20 cellular contexts compared by ENCODE assay signal in genomic region chr11:1651411-1651810, GRCh38. TPM values are rescaled to one million over a fixed set of nuclear protein-coding genes. Genes with fewer than 3 reads are reported as not detected.
"Had no signal": no experiment of that assay in that cellular context is flagged by ENCODE, and none has a peak within 500 bp of the region (broad histone marks: within the 10 kb centered on the region; RNA-seq: fewer than 3 reads in every experiment).

No MANE protein-coding gene starts in this region.

RNA-seq across cellular contexts. Expression of gene KRTAP5-5, which starts 21.8 kb away (rescaled TPM):
- total RNA-seq: activated CD4-positive, alpha-beta memory T cell treated with anti-CD3 and anti-CD28 coated beads for 36 hours; activated CD4-positive, alpha-beta T cell treated with anti-CD3 and anti-CD28 coated beads for 36 hours; activated CD4-positive, alpha-beta T cell treated with anti-CD3 and anti-CD28 coated beads, Interleukin-2, amount 10 ng/mL, durations not matched to agents 24 days and 14 days; activated CD8-positive, alpha-beta memory T cell treated with anti-CD3 and anti-CD28 coated beads for 36 hours; activated CD8-positive, alpha-beta memory T cell treated with anti-CD3 and anti-CD28 coated beads, Interleukin-2, amount 10 ng/mL, durations not matched to agents 7 days and 5 days; activated CD8-positive, alpha-beta T cell treated with anti-CD3 and anti-CD28 coated beads, Interleukin-2, amount 10 ng/mL, durations not matched to agents 7 days and 5 days; activated T-helper 1 cell treated with anti-CD3 and anti-CD28 coated beads, Interleukin-12 subunit alpha, Interleukin-12 subunit beta, Interleukin-2, Interleukin-4 antibody, amounts not matched to agents 30 ng/mL and 10 ng/mL and 1 ng/mL, durations not matched to agents 14 hours and 24 hours and 36 hours; activated T-helper 2 cell treated with anti-CD3 and anti-CD28 coated beads, Interferon-gamma antibody, Interleukin-2, Interleukin-4, amounts not matched to agents 10 μg/mL and 5 μg/mL and 100 μg/mL, durations not matched to agents 14 hours and 24 hours and 36 hours; astrocyte; colonic mucosa; dermis microvascular lymphatic vessel endothelial cell; endothelial cell of umbilical vein; esophagus squamous epithelium; fibroblast of lung; fibroblast of villous mesenchyme; gastroesophageal sphincter; glomerular endothelial cell; T-helper 1 cell treated with Interleukin-12 subunit alpha and Interleukin-12 subunit beta and Interleukin-4 antibody, amounts not matched to agents 30 ng/mL and 1 ng/mL, for 36 hours had no signal
- polyA plus RNA-seq: adipose tissue, endothelial cell of umbilical vein, esophagus, fibroblast of lung had no signal

RNA-seq across cellular contexts. Expression of gene KRTAP5-4, which starts 29.5 kb away (rescaled TPM):
- total RNA-seq: activated CD4-positive, alpha-beta memory T cell treated with anti-CD3 and anti-CD28 coated beads for 36 hours; activated CD4-positive, alpha-beta T cell treated with anti-CD3 and anti-CD28 coated beads for 36 hours; activated CD4-positive, alpha-beta T cell treated with anti-CD3 and anti-CD28 coated beads, Interleukin-2, amount 10 ng/mL, durations not matched to agents 24 days and 14 days; activated CD8-positive, alpha-beta memory T cell treated with anti-CD3 and anti-CD28 coated beads for 36 hours; activated CD8-positive, alpha-beta memory T cell treated with anti-CD3 and anti-CD28 coated beads, Interleukin-2, amount 10 ng/mL, durations not matched to agents 7 days and 5 days; activated CD8-positive, alpha-beta T cell treated with anti-CD3 and anti-CD28 coated beads, Interleukin-2, amount 10 ng/mL, durations not matched to agents 7 days and 5 days; activated T-helper 1 cell treated with anti-CD3 and anti-CD28 coated beads, Interleukin-12 subunit alpha, Interleukin-12 subunit beta, Interleukin-2, Interleukin-4 antibody, amounts not matched to agents 30 ng/mL and 10 ng/mL and 1 ng/mL, durations not matched to agents 14 hours and 24 hours and 36 hours; activated T-helper 2 cell treated with anti-CD3 and anti-CD28 coated beads, Interferon-gamma antibody, Interleukin-2, Interleukin-4, amounts not matched to agents 10 μg/mL and 5 μg/mL and 100 μg/mL, durations not matched to agents 14 hours and 24 hours and 36 hours; astrocyte; colonic mucosa; dermis microvascular lymphatic vessel endothelial cell; endothelial cell of umbilical vein; esophagus squamous epithelium; fibroblast of lung; fibroblast of villous mesenchyme; gastroesophageal sphincter; glomerular endothelial cell; T-helper 1 cell treated with Interleukin-12 subunit alpha and Interleukin-12 subunit beta and Interleukin-4 antibody, amounts not matched to agents 30 ng/mL and 1 ng/mL, for 36 hours had no signal
- polyA plus RNA-seq: adipose tissue, endothelial cell of umbilical vein, esophagus, fibroblast of lung had no signal

RNA-seq across cellular contexts. Expression of gene KRTAP5-3, which starts 43.1 kb away (rescaled TPM):
- total RNA-seq: activated CD4-positive, alpha-beta memory T cell treated with anti-CD3 and anti-CD28 coated beads for 36 hours; activated CD4-positive, alpha-beta T cell treated with anti-CD3 and anti-CD28 coated beads for 36 hours; activated CD4-positive, alpha-beta T cell treated with anti-CD3 and anti-CD28 coated beads, Interleukin-2, amount 10 ng/mL, durations not matched to agents 24 days and 14 days; activated CD8-positive, alpha-beta memory T cell treated with anti-CD3 and anti-CD28 coated beads for 36 hours; activated CD8-positive, alpha-beta memory T cell treated with anti-CD3 and anti-CD28 coated beads, Interleukin-2, amount 10 ng/mL, durations not matched to agents 7 days and 5 days; activated CD8-positive, alpha-beta T cell treated with anti-CD3 and anti-CD28 coated beads, Interleukin-2, amount 10 ng/mL, durations not matched to agents 7 days and 5 days; activated T-helper 1 cell treated with anti-CD3 and anti-CD28 coated beads, Interleukin-12 subunit alpha, Interleukin-12 subunit beta, Interleukin-2, Interleukin-4 antibody, amounts not matched to agents 30 ng/mL and 10 ng/mL and 1 ng/mL, durations not matched to agents 14 hours and 24 hours and 36 hours; activated T-helper 2 cell treated with anti-CD3 and anti-CD28 coated beads, Interferon-gamma antibody, Interleukin-2, Interleukin-4, amounts not matched to agents 10 μg/mL and 5 μg/mL and 100 μg/mL, durations not matched to agents 14 hours and 24 hours and 36 hours; astrocyte; colonic mucosa; dermis microvascular lymphatic vessel endothelial cell; endothelial cell of umbilical vein; esophagus squamous epithelium; fibroblast of lung; fibroblast of villous mesenchyme; gastroesophageal sphincter; glomerular endothelial cell; T-helper 1 cell treated with Interleukin-12 subunit alpha and Interleukin-12 subunit beta and Interleukin-4 antibody, amounts not matched to agents 30 ng/mL and 1 ng/mL, for 36 hours had no signal
- polyA plus RNA-seq: adipose tissue, endothelial cell of umbilical vein, esophagus, fibroblast of lung had no signal

RNA-seq across cellular contexts. Expression of gene KRTAP5-6, which starts 45.6 kb away (rescaled TPM):
- total RNA-seq: activated CD4-positive, alpha-beta memory T cell treated with anti-CD3 and anti-CD28 coated beads for 36 hours; activated CD4-positive, alpha-beta T cell treated with anti-CD3 and anti-CD28 coated beads for 36 hours; activated CD4-positive, alpha-beta T cell treated with anti-CD3 and anti-CD28 coated beads, Interleukin-2, amount 10 ng/mL, durations not matched to agents 24 days and 14 days; activated CD8-positive, alpha-beta memory T cell treated with anti-CD3 and anti-CD28 coated beads for 36 hours; activated CD8-positive, alpha-beta memory T cell treated with anti-CD3 and anti-CD28 coated beads, Interleukin-2, amount 10 ng/mL, durations not matched to agents 7 days and 5 days; activated CD8-positive, alpha-beta T cell treated with anti-CD3 and anti-CD28 coated beads, Interleukin-2, amount 10 ng/mL, durations not matched to agents 7 days and 5 days; activated T-helper 1 cell treated with anti-CD3 and anti-CD28 coated beads, Interleukin-12 subunit alpha, Interleukin-12 subunit beta, Interleukin-2, Interleukin-4 antibody, amounts not matched to agents 30 ng/mL and 10 ng/mL and 1 ng/mL, durations not matched to agents 14 hours and 24 hours and 36 hours; activated T-helper 2 cell treated with anti-CD3 and anti-CD28 coated beads, Interferon-gamma antibody, Interleukin-2, Interleukin-4, amounts not matched to agents 10 μg/mL and 5 μg/mL and 100 μg/mL, durations not matched to agents 14 hours and 24 hours and 36 hours; astrocyte; colonic mucosa; endothelial cell of umbilical vein; esophagus squamous epithelium; fibroblast of lung; fibroblast of villous mesenchyme; gastroesophageal sphincter; glomerular endothelial cell; T-helper 1 cell treated with Interleukin-12 subunit alpha and Interleukin-12 subunit beta and Interleukin-4 antibody, amounts not matched to agents 30 ng/mL and 1 ng/mL, for 36 hours had no signal
- polyA plus RNA-seq: adipose tissue, endothelial cell of umbilical vein, esophagus, fibroblast of lung had no signal

RNA-seq across cellular contexts. Expression of gene KRTAP5-2, which starts 53.3 kb away (rescaled TPM):
- total RNA-seq: activated CD4-positive, alpha-beta memory T cell treated with anti-CD3 and anti-CD28 coated beads for 36 hours; activated CD4-positive, alpha-beta T cell treated with anti-CD3 and anti-CD28 coated beads for 36 hours; activated CD4-positive, alpha-beta T cell treated with anti-CD3 and anti-CD28 coated beads, Interleukin-2, amount 10 ng/mL, durations not matched to agents 24 days and 14 days; activated CD8-positive, alpha-beta memory T cell treated with anti-CD3 and anti-CD28 coated beads for 36 hours; activated CD8-positive, alpha-beta memory T cell treated with anti-CD3 and anti-CD28 coated beads, Interleukin-2, amount 10 ng/mL, durations not matched to agents 7 days and 5 days; activated CD8-positive, alpha-beta T cell treated with anti-CD3 and anti-CD28 coated beads, Interleukin-2, amount 10 ng/mL, durations not matched to agents 7 days and 5 days; activated T-helper 1 cell treated with anti-CD3 and anti-CD28 coated beads, Interleukin-12 subunit alpha, Interleukin-12 subunit beta, Interleukin-2, Interleukin-4 antibody, amounts not matched to agents 30 ng/mL and 10 ng/mL and 1 ng/mL, durations not matched to agents 14 hours and 24 hours and 36 hours; activated T-helper 2 cell treated with anti-CD3 and anti-CD28 coated beads, Interferon-gamma antibody, Interleukin-2, Interleukin-4, amounts not matched to agents 10 μg/mL and 5 μg/mL and 100 μg/mL, durations not matched to agents 14 hours and 24 hours and 36 hours; astrocyte; colonic mucosa; dermis microvascular lymphatic vessel endothelial cell; endothelial cell of umbilical vein; esophagus squamous epithelium; fibroblast of lung; fibroblast of villous mesenchyme; gastroesophageal sphincter; glomerular endothelial cell; T-helper 1 cell treated with Interleukin-12 subunit alpha and Interleukin-12 subunit beta and Interleukin-4 antibody, amounts not matched to agents 30 ng/mL and 1 ng/mL, for 36 hours had no signal
- polyA plus RNA-seq: endothelial cell of umbilical vein, esophagus, fibroblast of lung had no signal
